In the genomic region with DNA sequence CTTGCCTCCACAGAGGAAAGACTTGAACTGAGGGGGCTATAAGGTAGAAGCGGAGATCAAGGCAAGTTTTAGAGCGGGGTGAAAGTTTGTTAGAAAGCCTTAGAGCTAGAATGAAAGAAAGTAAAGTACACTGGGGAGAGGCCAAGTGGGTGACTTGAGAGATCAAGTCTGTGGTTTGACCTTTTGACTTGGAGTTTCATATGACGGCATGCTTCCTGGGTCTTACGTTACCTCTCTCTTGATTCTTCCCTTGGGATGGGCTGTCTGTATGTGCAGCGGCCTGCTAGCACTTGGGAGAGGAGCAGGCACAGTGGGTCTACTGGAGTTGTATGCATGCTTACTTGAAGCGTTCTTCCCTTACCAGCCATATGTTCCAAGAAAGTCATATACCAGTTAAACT, we compare ENCODE assay signal across 24 cellular contexts.
DNase-seq lines count a peak whose midpoint lies in the region; ATAC-seq and TF ChIP-seq lines count a peak whose summit lies in the region.
"Had no signal": no experiment of that assay in that cellular context is flagged by ENCODE, and none has a peak within 500 bp of the region (broad histone marks: within the 10 kb centered on the region; RNA-seq: fewer than 3 reads in every experiment).

No MANE protein-coding gene starts in this region.

- H3K9me3 ChIP-seq in gastroesophageal sphincter: no peaks in the 10 kb centered on the region
- no peaks in the 10 kb centered on the region for H3K9me3 ChIP-seq in tibial artery
- H3K9me3 ChIP-seq: breast epithelium, SJSA1, upper lobe of right lung had no signal

- H3K36me3 ChIP-seq in brain microvascular endothelial cell (replicated peaks) (no peaks in the 10 kb centered on the region), gastroesophageal sphincter (no peaks in the 10 kb centered on the region), tibial artery (no peaks in the 10 kb centered on the region)
- H3K36me3 ChIP-seq: breast epithelium, SJSA1, spleen, upper lobe of right lung had no signal

- H3K4me1 ChIP-seq in gastroesophageal sphincter: no peaks in the 10 kb centered on the region
- no peaks in the 10 kb centered on the region for H3K4me1 ChIP-seq in tibial artery
- H3K4me1 ChIP-seq: breast epithelium, foreskin keratinocyte, spleen, upper lobe of right lung had no signal

- no peak for ATAC-seq in gastroesophageal sphincter
- ATAC-seq: foreskin keratinocyte; K562; left ventricle myocardium superior; stimulated activated effector memory CD8-positive, alpha-beta T cell treated with anti-CD3 and anti-CD28 coated beads, Interleukin-12 subunit alpha, Interleukin-12 subunit beta, amount 100 ng/mL, for 72 hours; upper lobe of right lung had no signal

- no peak for TF ChIP-seq CTCF in brain microvascular endothelial cell (IDR thresholded peaks at IDR 0.05; ENCODE audit: low read depth, low read length, missing control alignments)
- no peak for TF ChIP-seq CTCF in gastroesophageal sphincter (IDR thresholded peaks at IDR 0.05)
- no peak for TF ChIP-seq CTCF in tibial artery (IDR thresholded peaks at IDR 0.05)

- intact Hi-C loops in tibial artery (cut with DNase I; ENCODE audit: low total_unique reads): loop anchor here (2.0 kb wide), 1 partner anchor 47 kb away; no protein-coding TSS in a partner anchor

- TF ChIP-seq POLR2A in gastroesophageal sphincter (IDR thresholded peaks at IDR 0.05): no peak

- TF ChIP-seq EP300 in gastroesophageal sphincter (IDR thresholded peaks at IDR 0.05): no peak

- peak; percentile 20 for DNase-seq in EH (ENCODE audit: low read depth)
- DNase-seq in M059J (ENCODE audit: low read depth): peak; percentile 2
- peak; percentile 45 for DNase-seq in brain microvascular endothelial cell
- peak; percentile 29 for DNase-seq in left kidney (ENCODE audit: low read depth, low spot score)
- DNase-seq in G401 (ENCODE audit: low spot score): no peak
- no peak for DNase-seq in HT-29 (ENCODE audit: low spot score)
- no peak for DNase-seq in tibial artery
- DNase-seq: activated CD4-positive, alpha-beta T cell treated with anti-CD3 and anti-CD28 coated beads, Interleukin-2, amount 50 U/mL, for 1 hour; activated naive CD4-positive, alpha-beta T cell treated with anti-CD3 and anti-CD28 coated beads, Interleukin-2, amount 50 U/mL, for 16 hours; activated T-cell treated with anti-CD3 and anti-CD28 coated beads, Interleukin-2, amount 50 U/mL, for 1 hour; CD4-positive, alpha-beta T cell; DMS79 treated with DMSO at 0.1 percent for 48 hours; effector CD4-positive, alpha-beta T cell; foreskin keratinocyte; left ventricle myocardium superior; NCI-H1417; NCI-H2227 treated with DMSO at 0.1 percent for 48 hours; spleen; upper lobe of right lung had no signal

- H3K27me3 ChIP-seq in brain microvascular endothelial cell (replicated peaks) (no peaks in the 10 kb centered on the region), gastroesophageal sphincter (no peaks in the 10 kb centered on the region), tibial artery (no peaks in the 10 kb centered on the region)
- H3K27me3 ChIP-seq: breast epithelium, foreskin keratinocyte, SJSA1, spleen, upper lobe of right lung had no signal

- 87 to 92% methylated on average over 4 to 6 of the region's 6 CpGs for WGBS in gastroesophageal sphincter (ENCODE audit: low coverage in 1 of 2), 2 donors

- H3K4me3 ChIP-seq in brain microvascular endothelial cell (ENCODE audit: low read depth, low read length) (no peak overlapping the region), gastroesophageal sphincter (no peak overlapping the region), tibial artery (no peak overlapping the region)
- H3K4me3 ChIP-seq: breast epithelium, K562, SJSA1, spleen, upper lobe of right lung had no signal

- in situ Hi-C loops in brain microvascular endothelial cell (cut with HindIII; ENCODE audit: low pct_ligation_motif_present, low sequenced_read_pairs) (no loop called here), G401 (cut with HindIII; ENCODE audit: low sequenced_read_pairs) (no loop called here)

- H3K27ac ChIP-seq in brain microvascular endothelial cell (no peak overlapping the region), gastroesophageal sphincter (no peak overlapping the region), tibial artery (no peak overlapping the region)
- H3K27ac ChIP-seq: breast epithelium, foreskin keratinocyte, SJSA1, spleen, upper lobe of right lung had no signal

Comparison
In these comparisons a context has a peak if more than half of its experiments do, and no peak if none do; other contexts are left out.
1. DNase-seq: peak in EH (single experiment), M059J (single experiment), brain microvascular endothelial cell (single experiment) and left kidney (single experiment); none in G401 (single experiment), HT-29 (single experiment) and tibial artery (0 of 2).